32 cellular contexts compared by ENCODE assay signal in the genomic region with DNA sequence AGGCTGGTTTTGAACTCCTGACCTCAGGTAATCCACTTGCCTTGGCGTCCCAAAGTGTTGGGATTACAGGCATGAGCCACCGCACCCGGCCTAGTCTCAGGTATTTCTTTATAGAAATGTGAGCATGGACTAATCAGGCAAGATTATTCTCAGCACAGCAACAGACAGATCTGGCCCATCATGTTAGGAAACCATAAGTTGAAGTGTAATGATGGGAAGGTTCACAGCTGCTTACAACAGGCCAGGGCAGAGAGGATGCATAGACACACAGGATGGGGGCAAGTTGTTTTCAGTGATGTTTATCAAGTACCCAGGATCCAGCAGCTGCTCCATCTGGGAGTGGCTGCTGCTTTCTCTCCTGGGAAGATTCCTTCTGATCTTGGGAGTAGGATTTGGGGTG. TPM values are rescaled to one million over a fixed set of nuclear protein-coding genes. Genes with fewer than 3 reads are reported as not detected.
"Had no signal": no experiment of that assay in that cellular context is flagged by ENCODE, and none has a peak within 500 bp of the region (broad histone marks: within the 10 kb centered on the region; RNA-seq: fewer than 3 reads in every experiment).

No MANE protein-coding gene starts in this region.

- H3K4me2 ChIP-seq: hepatocyte had no signal

- H3K27me3 Mint-ChIP-seq: activated T-cell treated with anti-CD3 and anti-CD28 coated beads, Interleukin-2, amount 50 U/mL, for 24 hours; stimulated activated memory B cell treated with anti-CD40 and anti-IgM and Interleukin-4, amounts not matched to agents 10 μg/mL and 1 μg/mL and 100 μg/mL, for 72 hours; stimulated activated naive CD8-positive, alpha-beta T cell treated with anti-CD3 and anti-CD28 coated beads, Interleukin-15, amount 100 ng/mL, for 72 hours had no signal

- H3K9me3 ChIP-seq: colonic mucosa, neutrophil, ovary, prostate gland, vagina had no signal

- H3K36me3 Mint-ChIP-seq: stimulated activated memory B cell treated with anti-CD40 and anti-IgM and Interleukin-4, amounts not matched to agents 10 μg/mL and 1 μg/mL and 100 μg/mL, for 72 hours had no signal

- H3K4me3 Mint-ChIP-seq: activated CD4-positive, alpha-beta memory T cell treated with anti-CD3 and anti-CD28 coated beads, Interleukin-2, amount 10 ng/mL, durations not matched to agents 7 days and 5 days; activated T-cell treated with anti-CD3 and anti-CD28 coated beads, Interleukin-2, amount 50 U/mL, for 24 hours; effector memory CD8-positive, alpha-beta T cell; nephron; stimulated activated memory B cell treated with anti-CD40 and anti-IgM and Interleukin-4, amounts not matched to agents 10 μg/mL and 1 μg/mL and 100 μg/mL, for 72 hours; stimulated activated naive CD8-positive, alpha-beta T cell treated with anti-CD3 and anti-CD28 coated beads, Interleukin-15, amount 100 ng/mL, for 72 hours had no signal

- H3K27ac Mint-ChIP-seq: activated CD4-positive, alpha-beta memory T cell treated with anti-CD3 and anti-CD28 coated beads, Interleukin-2, amount 10 ng/mL, durations not matched to agents 7 days and 5 days; activated T-cell treated with anti-CD3 and anti-CD28 coated beads, Interleukin-2, amount 50 U/mL, for 24 hours; effector memory CD8-positive, alpha-beta T cell; stimulated activated memory B cell treated with anti-CD40 and anti-IgM and Interleukin-4, amounts not matched to agents 10 μg/mL and 1 μg/mL and 100 μg/mL, for 72 hours had no signal

- H3K27me3 ChIP-seq: colonic mucosa, dorsolateral prefrontal cortex, gastroesophageal sphincter, hepatocyte, neutrophil, ovary, sigmoid colon, upper lobe of left lung, vagina had no signal

- H3K27ac ChIP-seq: colonic mucosa, gastroesophageal sphincter, neutrophil, prostate gland, sigmoid colon, upper lobe of left lung, vagina, VCaP had no signal

- H3K4me3 ChIP-seq: colonic mucosa, dorsolateral prefrontal cortex, gastroesophageal sphincter, hepatocyte, ovary, prostate gland, sigmoid colon, upper lobe of left lung, vagina had no signal

- H3K79me2 ChIP-seq: hepatocyte had no signal

- H3K4me1 ChIP-seq: prostate gland, upper lobe of left lung, vagina had no signal

- H3K4me1 Mint-ChIP-seq: activated CD4-positive, alpha-beta memory T cell treated with anti-CD3 and anti-CD28 coated beads, Interleukin-2, amount 10 ng/mL, durations not matched to agents 7 days and 5 days; stimulated activated memory B cell treated with anti-CD40 and anti-IgM and Interleukin-4, amounts not matched to agents 10 μg/mL and 1 μg/mL and 100 μg/mL, for 72 hours had no signal

- ATAC-seq: activated CD4-positive, CD25-positive, alpha-beta regulatory T cell treated with anti-CD3 and anti-CD28 coated beads, Interleukin-2, amount 50 U/mL, for 24 hours; effector memory CD8-positive, alpha-beta T cell; gastroesophageal sphincter; stimulated activated memory B cell treated with anti-CD40 and anti-IgM and Interleukin-4, amounts not matched to agents 10 μg/mL and 1 μg/mL and 100 μg/mL, for 72 hours; stimulated activated naive CD8-positive, alpha-beta T cell treated with anti-CD3 and anti-CD28 coated beads, Interleukin-15, amount 100 ng/mL, for 72 hours had no signal

- H3K36me3 ChIP-seq: colonic mucosa, gastroesophageal sphincter, neutrophil, ovary, prostate gland, sigmoid colon, upper lobe of left lung, vagina had no signal

- DNase-seq: activated CD4-positive, alpha-beta memory T cell treated with anti-CD3 and anti-CD28 coated beads, Interleukin-2, amount 10 ng/mL, durations not matched to agents 7 days and 5 days; activated CD4-positive, alpha-beta T cell treated with anti-CD3 and anti-CD28 coated beads for 48 hours; activated CD8-positive, alpha-beta memory T cell treated with anti-CD3 and anti-CD28 coated beads, Interleukin-2, amount 50 U/mL, for 48 hours; activated gamma-delta T cell; activated naive CD4-positive, alpha-beta T cell treated with anti-CD3 and anti-CD28 coated beads, Interleukin-2, amount 50 U/mL, for 16 hours; activated T-cell treated with anti-CD3 and anti-CD28 coated beads, Interleukin-2, amount 50 U/mL, for 24 hours; anterior cingulate cortex; colonic mucosa; dorsolateral prefrontal cortex; effector memory CD8-positive, alpha-beta T cell; left cardiac atrium; mammary epithelial cell; ovary; retina; sigmoid colon; small intestine; stimulated activated CD4-positive, alpha-beta T cell treated with anti-CD3 and anti-CD28 coated beads, Interleukin-4, amount 100 ng/mL, for 24 hours; stimulated activated naive CD8-positive, alpha-beta T cell treated with anti-CD3 and anti-CD28 coated beads, Interleukin-15, amount 100 ng/mL, for 72 hours; substantia nigra; upper lobe of left lung had no signal

- H2AFZ ChIP-seq: hepatocyte had no signal

RNA-seq across cellular contexts. Expression of gene NOS2, which starts 16.6 kb away (rescaled TPM):
- total RNA-seq: activated CD4-positive, alpha-beta memory T cell treated with anti-CD3 and anti-CD28 coated beads, Interleukin-2, amount 10 ng/mL, durations not matched to agents 7 days and 5 days; fibroblast of villous mesenchyme; mammary epithelial cell; vagina had no signal
- polyA plus RNA-seq: fibroblast of lung, keratinocyte, mammary epithelial cell had no signal
